Comparison of ENCODE assay signal across 1 cellular context in genomic region chr2:46284260-46284659, GRCh38.
TF ChIP-seq lines count a peak whose summit lies in the region.

No MANE protein-coding gene starts in this region.

TF ChIP-seq in GM12878, 131 proteins besides CTCF, POLR2A, EP300 and RAD21 (continued from another document):
- TF ChIP-seq ZBTB11 (CRISPR knock-in tag; IDR thresholded peaks at IDR 0.05) (no peak), RELB (IDR thresholded peaks at IDR 0.05; ENCODE audit: low read depth) (no peak), MYB (IDR thresholded peaks at IDR 0.05; ENCODE audit: borderline replicate concordance, low read depth, low read length) (no peak), CEBPZ (IDR thresholded peaks at IDR 0.05; ENCODE audit: low read depth, low read length) (no peak), MXI1 (IDR thresholded peaks at IDR 0.05; ENCODE audit: low read depth, low read length) (no peak), ZNF274 (IDR thresholded peaks at IDR 0.05; ENCODE audit: insufficient read depth, insufficient read length) (no peak), CUX1 (IDR thresholded peaks at IDR 0.05; ENCODE audit: insufficient replicate concordance, low read depth, low read length) (no peak), NBN (IDR thresholded peaks at IDR 0.05) (no peak)
